ENCODE assay signal across 1 cellular context in the genomic region with DNA sequence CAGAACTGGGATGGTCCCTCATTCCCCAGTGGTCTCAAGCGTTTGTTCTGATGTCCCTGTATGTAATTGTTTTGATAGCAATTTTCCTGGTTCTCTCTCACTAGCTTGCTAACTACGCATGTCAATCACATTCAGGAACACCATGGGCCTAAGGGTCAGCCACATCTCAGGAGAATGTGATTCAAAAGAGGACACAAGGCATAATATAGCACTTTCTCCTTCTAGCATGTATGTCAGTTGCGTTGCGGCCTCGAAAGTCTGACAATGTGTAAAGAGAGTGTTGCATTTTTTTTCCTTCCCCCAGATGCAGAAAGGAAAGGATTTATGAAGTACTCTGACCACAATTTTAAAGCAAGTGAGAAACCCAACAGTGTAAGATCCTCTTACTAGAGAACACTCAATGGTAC.
A peak's percentile ranks its signal among the peaks of the same experiment; 100 is the strongest.
TF ChIP-seq lines count a peak whose summit lies in the region.

No MANE protein-coding gene starts in this region.

TF ChIP-seq in K562, 482 proteins besides CTCF, POLR2A, EP300 and RAD21 (continued from another document):
- peak; percentile 51; the same call in 1 of the 2 replicates for TF ChIP-seq ZNF197 (CRISPR knock-in tag; IDR thresholded peaks at IDR 0.05; ENCODE audit: low read depth)
- TF ChIP-seq MEIS2 (IDR thresholded peaks at IDR 0.05; ENCODE audit: partially characterized antibody) = peak; percentile 6
- TF ChIP-seq, protein P1, sequence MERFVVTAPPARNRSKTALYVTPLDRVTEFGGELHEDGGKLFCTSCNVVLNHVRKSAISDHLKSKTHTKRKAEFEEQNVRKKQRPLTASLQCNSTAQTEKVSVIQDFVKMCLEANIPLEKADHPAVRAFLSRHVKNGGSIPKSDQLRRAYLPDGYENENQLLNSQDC (CRISPR knock-in tag; IDR thresholded peaks at IDR 0.05) = no peak
